Comparison of ENCODE assay signal across 26 cellular contexts in genomic region chr4:25535701-25536473, GRCh38.
A peak's percentile ranks its signal among the peaks of the same experiment; 100 is the strongest.
DNase-seq lines count a peak whose midpoint lies in the region; ATAC-seq, FAIRE-seq and TF ChIP-seq lines count a peak whose summit lies in the region.
"Had no signal": no experiment of that assay in that cellular context is flagged by ENCODE, and none has a peak within 500 bp of the region (broad histone marks: within the 10 kb centered on the region; RNA-seq: fewer than 3 reads in every experiment).

No MANE protein-coding gene starts in this region.

- H3K9ac ChIP-seq in H1 (replicated peaks in 1 of 4; ENCODE audit: extremely low read depth in 1 of 4, low read depth in 3 of 4, low read length in 3 of 4): no peak overlapping the region

- no peaks in the 10 kb centered on the region for H3K9me3 ChIP-seq in H1 (ENCODE audit: insufficient read depth in 2 of 2, low read depth in 1 of 2, low read length in 1 of 2)
- no peaks in the 10 kb centered on the region for H3K9me3 ChIP-seq in mesodermal cell (ENCODE audit: control insufficient read depth, low read length)
- H3K9me3 ChIP-seq: gastroesophageal sphincter, left ventricle myocardium inferior, ovary, tibial artery had no signal

- no peaks in the 10 kb centered on the region for H3K27me3 ChIP-seq in H1 (replicated peaks in 1 of 4; ENCODE audit: control insufficient read depth in 3 of 4, extremely low read depth in 1 of 4, insufficient read depth in 3 of 4, low read length in 3 of 4)
- H3K27me3 ChIP-seq: gastroesophageal sphincter, ovary, tibial artery had no signal

- H2BK120ac ChIP-seq in H1 (replicated peaks; ENCODE audit: low read depth, low read length): no peak overlapping the region

- 0 out of 2 replicates have a peak overlapping the region, but pooled peaks have one; percentile 29 for H2BK15ac ChIP-seq in H1 (ENCODE audit: low read length)

- H3K18ac ChIP-seq in H1 (ENCODE audit: extremely low read depth, low read length): no peak overlapping the region

- WGBS in H1 (ENCODE audit: extremely low coverage in 1 of 2, insufficient coverage in 1 of 2, insufficient read length in 1 of 2, insufficient replicate concordance in 2 of 2, low coverage in 1 of 2, low lambda C conversion rate in 2 of 2, missing lambda C conversion rate in 1 of 2), 2 experiments: 81% methylated on average over 10 of the region's 10 CpGs; no CpG with 5 or more reads in 1 of the 2 experiments
- whole genome bisulfite sequencing in mesodermal cell (ENCODE audit: insufficient coverage in 2 of 2), 2 experiments: 69 to 82% methylated on average over 8 to 9 of the region's 10 CpGs

- no peak overlapping the region for H3K4ac ChIP-seq in H1 (replicated peaks; ENCODE audit: insufficient read length, low read depth, low read length)

- 0 out of 2 replicates have a peak overlapping the region, but pooled peaks have one; percentile 29 for H2AFZ ChIP-seq in H1 (ENCODE audit: low read length)

- no peak overlapping the region for H4K8ac ChIP-seq in H1 (ENCODE audit: extremely low read depth, insufficient read depth, low read length)

- H3K4me2 ChIP-seq in H1 (ENCODE audit: insufficient read depth in 1 of 2, low read depth in 2 of 2, low read length in 2 of 2): no peak overlapping the region
- H3K4me2 ChIP-seq: smooth muscle cell had no signal

- H3K4me3 ChIP-seq in H1 (ENCODE audit: extremely low read depth in 1 of 4, insufficient read depth in 2 of 4, low read depth in 3 of 4, low read length in 4 of 4): no peak overlapping the region
- H3K4me3 ChIP-seq in mesodermal cell (ENCODE audit: extremely low read depth, insufficient read depth, low read length, poor library complexity, severe bottlenecking): no peak overlapping the region
- H3K4me3 ChIP-seq: gastroesophageal sphincter, left ventricle myocardium inferior, ovary, smooth muscle cell, tibial artery had no signal

- no peaks in the 10 kb centered on the region for H3K79me2 ChIP-seq in H1 (ENCODE audit: control insufficient read depth in 1 of 2, insufficient read depth in 2 of 2, low read length in 2 of 2)

- no peak for TF ChIP-seq CTCF in H1 (IDR thresholded peaks at IDR 0.05; ENCODE audit: control extremely low read depth in 1 of 3, insufficient read depth in 1 of 3, low read depth in 1 of 3, low read length in 3 of 3)

- H3K36me3 ChIP-seq in H1 (ENCODE audit: control insufficient read depth in 2 of 4, insufficient read depth in 4 of 4, low read length in 3 of 4) (no peaks in the 10 kb centered on the region), mesodermal cell (ENCODE audit: control insufficient read depth, insufficient read depth, low read length) (no peaks in the 10 kb centered on the region)
- H3K36me3 ChIP-seq: gastroesophageal sphincter, left ventricle myocardium inferior, ovary, tibial artery had no signal

- no peaks in the 10 kb centered on the region for H3K4me1 ChIP-seq in H1 (replicated peaks in 1 of 4; ENCODE audit: control insufficient read depth in 3 of 4, insufficient read depth in 4 of 4, low read length in 3 of 4)
- peaks cover 10% of the 10 kb centered on the region for H3K4me1 ChIP-seq in mesodermal cell (ENCODE audit: control insufficient read depth, insufficient read depth, low read length, poor library complexity, severe bottlenecking)
- H3K4me1 ChIP-seq: gastroesophageal sphincter, left ventricle myocardium inferior, tibial artery had no signal

- H2BK20ac ChIP-seq in H1 (ENCODE audit: low read length): 0 out of 2 replicates have a peak overlapping the region, but pooled peaks have one; percentile 13

- CTCF ChIA-PET in H1 (lab: Charles Lee; ENCODE audit: partially characterized antibody): interaction anchor here (0.6 to 2.2 kb wide), 3 partner anchors 94 to 232 kb away, joined by 3 to 7 read pairs (median 5); no protein-coding TSS in a partner anchor

- no peak for TF ChIP-seq EP300 in H1 (IDR thresholded peaks at IDR 0.05; ENCODE audit: borderline replicate concordance in 1 of 2, low read depth in 2 of 2, low read length in 2 of 2)

- no peak overlapping the region for H4K5ac ChIP-seq in H1 (ENCODE audit: insufficient read length, low read depth, low read length)

- H4K91ac ChIP-seq in H1 (replicated peaks; ENCODE audit: insufficient read length, low read length): no peak overlapping the region

- DNase-seq in DMS79 treated with DMSO at 0.1 percent for 48 hours (lab: John Stamatoyannopoulos, UW) (peak; percentile 65), DMS79 (lab: John Stamatoyannopoulos, UW) (no peak), H1 (ENCODE audit: low read depth in 1 of 2, low spot score in 2 of 2) (no peak), NCI-H1436 (lab: John Stamatoyannopoulos, UW) (no peak), GM19238 (ENCODE audit: insufficient read length, low spot score) (no peak)
- DNase-seq in stimulated activated CD4-positive, alpha-beta T cell treated with anti-CD3 and anti-CD28 coated beads, Interleukin-12 subunit alpha, Interleukin-12 subunit beta, amount 100 ng/mL, for 4 hours: no peak
- DNase-seq: 8988T; activated CD4-positive, CD25-positive, alpha-beta regulatory T cell treated with anti-CD3 and anti-CD28 coated beads, Interleukin-2, amount 50 U/mL, for 72 hours; activated CD8-positive, alpha-beta T cell treated with anti-CD3 and anti-CD28 coated beads, Interleukin-2, amount 10 ng/mL, durations not matched to agents 7 days and 5 days; activated naive CD8-positive, alpha-beta T cell treated with anti-CD3 and anti-CD28 coated beads, Interleukin-2, amount 10 ng/mL, durations not matched to agents 7 days and 5 days; CD4-positive, CD25-positive, alpha-beta regulatory T cell; central memory CD4-positive, alpha-beta T cell; left ventricle myocardium inferior; naive thymus-derived CD8-positive, alpha-beta T cell; NCI-H1105 treated with DMSO at 0.1 percent for 48 hours; NCI-H2029 treated with DMSO at 0.1 percent for 48 hours; NCI-H748 treated with DMSO at 0.1 percent for 48 hours; ovary; RPMI8226; stimulated activated CD4-positive, alpha-beta T cell treated with anti-CD3 and anti-CD28 coated beads, Interleukin-2, amount 100 ng/mL, for 24 hours; tibial artery had no signal

- 0 out of 2 replicates have a peak overlapping the region, but pooled peaks have one; percentile 14 for H2BK12ac ChIP-seq in H1 (ENCODE audit: low read depth, low read length)

- POLR2A ChIA-PET in H1 (lab: Charles Lee; ENCODE audit: partially characterized antibody): interaction anchor here (0.7 kb wide), 1 partner anchor 37 kb away, joined by 4 read pairs; no protein-coding TSS in a partner anchor

- H3K23ac ChIP-seq in H1 (ENCODE audit: insufficient read length): no peak overlapping the region

- H3K27ac ChIP-seq in H1 (ENCODE audit: low read depth, low read length) (no peak overlapping the region), mesodermal cell (ENCODE audit: low read depth, low read length, severe bottlenecking) (peak overlapping the region; percentile 50)
- H3K27ac ChIP-seq: gastroesophageal sphincter, left ventricle myocardium inferior, ovary, tibial artery had no signal

- no peaks in the 10 kb centered on the region for H4K20me1 ChIP-seq in H1 (replicated peaks in 1 of 2; ENCODE audit: control insufficient read depth in 1 of 2, insufficient read depth in 2 of 2, low read length in 2 of 2)

- H2BK5ac ChIP-seq in H1 (ENCODE audit: low read depth, low read length): no peak overlapping the region

- no peaks in the 10 kb centered on the region for H3K23me2 ChIP-seq in H1 (ENCODE audit: low read depth, low read length)

- no peak overlapping the region for H3K14ac ChIP-seq in H1 (ENCODE audit: insufficient read length)

- no peak overlapping the region for H2AK5ac ChIP-seq in H1 (ENCODE audit: low read depth, low read length)

- TF ChIP-seq RAD21 in H1 (IDR thresholded peaks at IDR 0.05 in 1 of 2, conservative IDR thresholded peaks at IDR 0.05 in 1 of 2; ENCODE audit: low read depth in 2 of 2, low read length in 2 of 2): no peak

- TF ChIP-seq POLR2A in H1 (IDR thresholded peaks at IDR 0.05; ENCODE audit: control extremely low read depth in 1 of 2, low read depth in 2 of 2, low read length in 2 of 2): no peak

- no peak for ATAC-seq in HG02798 (IDR thresholded peaks at IDR 0.05; ENCODE audit: poor library complexity, unreplicated experiment)
- ATAC-seq: activated CD8-positive, alpha-beta T cell treated with anti-CD3 and anti-CD28 coated beads, Interleukin-2, amount 10 ng/mL, durations not matched to agents 7 days and 5 days; gastroesophageal sphincter; naive thymus-derived CD8-positive, alpha-beta T cell had no signal

- no peak for FAIRE-seq in H1 (lab: Jason Lieb, UNC)
- FAIRE-seq: astrocyte had no signal

- H3K56ac ChIP-seq in H1 (replicated peaks; ENCODE audit: insufficient read length, low read depth, low read length): no peak overlapping the region

- no peaks in the 10 kb centered on the region for H3K79me1 ChIP-seq in H1 (ENCODE audit: low read depth, low read length)

TF ChIP-seq in H1, 55 proteins besides CTCF, POLR2A, EP300 and RAD21:
- no peak for TF ChIP-seq JUN (IDR thresholded peaks at IDR 0.05; ENCODE audit: low read depth, low read length)
- TF ChIP-seq GABPA (IDR thresholded peaks at IDR 0.05; ENCODE audit: borderline replicate concordance, insufficient read depth, low read length): no peak
- TF ChIP-seq CTBP2 (IDR thresholded peaks at IDR 0.05; ENCODE audit: borderline replicate concordance, insufficient read depth, insufficient read length, low read length): no peak
- TF ChIP-seq USF2 (IDR thresholded peaks at IDR 0.05; ENCODE audit: low read length): no peak
- TF ChIP-seq FOSL1 (IDR thresholded peaks at IDR 0.05; ENCODE audit: insufficient read depth, low read depth, low read length): no peak
- TF ChIP-seq ZNF274 (IDR thresholded peaks at IDR 0.05; ENCODE audit: borderline replicate concordance, extremely low read depth, low read length): no peak
- TF ChIP-seq YY1 (IDR thresholded peaks at IDR 0.05; ENCODE audit: low read depth, low read length): no peak
